Comparison of ENCODE assay signal across 1 cellular context in the genomic region with DNA sequence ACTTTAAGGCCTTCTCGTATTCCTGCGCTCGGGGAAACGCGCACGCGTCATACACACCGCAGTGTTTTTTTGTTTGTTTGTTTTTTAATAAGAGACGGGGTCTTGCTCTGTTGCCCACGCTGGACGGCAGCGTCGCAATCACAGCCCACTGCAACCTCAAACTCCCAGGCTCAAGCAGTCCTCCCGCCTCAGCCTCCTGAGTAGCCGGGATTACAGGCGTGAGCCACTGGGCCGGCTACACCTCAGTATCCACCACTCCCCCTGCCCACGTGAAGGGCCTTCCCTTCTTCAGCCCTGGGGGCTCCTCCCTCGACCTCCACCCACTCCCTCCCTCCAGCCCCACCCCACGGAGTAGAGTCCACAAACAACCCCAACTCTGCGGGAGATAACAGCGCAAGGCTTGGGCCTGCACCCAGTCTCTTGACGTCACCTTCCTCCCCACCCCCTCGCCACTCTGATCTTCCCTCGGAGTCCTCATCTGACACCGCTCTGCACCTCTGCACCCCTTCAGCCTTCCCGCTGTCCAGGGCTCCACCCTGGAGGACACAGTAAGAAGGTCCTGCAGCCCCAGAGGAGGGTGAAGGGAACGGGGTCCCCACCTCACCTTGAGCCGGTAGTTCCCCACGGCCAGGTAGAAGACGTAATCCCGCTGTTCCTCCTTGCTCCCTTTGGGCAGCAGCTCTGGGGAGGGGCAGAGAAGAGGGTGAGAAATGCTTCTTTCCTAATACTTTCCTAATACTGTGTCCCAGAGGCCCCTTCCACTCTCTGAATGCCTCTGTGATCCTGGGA.
TF ChIP-seq lines count a peak whose summit lies in the region.

No MANE protein-coding gene starts in this region.

TF ChIP-seq in K562, 482 proteins besides CTCF, POLR2A, EP300 and RAD21 (continued from another document and continues in another):
- TF ChIP-seq NR2C2 (CRISPR knock-in tag; IDR thresholded peaks at IDR 0.05) (no peak), NR2C2 (tag; IDR thresholded peaks at IDR 0.05) (no peak), ZNF644 (tag; IDR thresholded peaks at IDR 0.05; ENCODE audit: low read depth) (no peak), ZNF778 (CRISPR knock-in tag; IDR thresholded peaks at IDR 0.05) (no peak), MTA2 (IDR thresholded peaks at IDR 0.05; ENCODE audit: low read depth) (peak; percentile 38; the same call in 1 of the 2 replicates), ZNF316 (IDR thresholded peaks at IDR 0.05) (no peak), CREBBP (IDR thresholded peaks at IDR 0.05; ENCODE audit: low read depth, low read length) (no peak), NR4A1 (CRISPR knock-in tag; IDR thresholded peaks at IDR 0.05) (no peak), NR4A1 (tag; IDR thresholded peaks at IDR 0.05) (no peak), MBD2 (IDR thresholded peaks at IDR 0.05; ENCODE audit: borderline replicate concordance, low read depth) (no peak), BDP1 (IDR thresholded peaks at IDR 0.05; ENCODE audit: insufficient read depth, insufficient read length) (no peak), NCOA4 (IDR thresholded peaks at IDR 0.05; ENCODE audit: partially characterized antibody) (no peak), ZC3H8 (IDR thresholded peaks at IDR 0.05) (no peak), HDAC8 (tag; IDR thresholded peaks at IDR 0.05) (no peak), NELFE (IDR thresholded peaks at IDR 0.05; ENCODE audit: insufficient read depth, insufficient read length) (no peak), ARID2 (IDR thresholded peaks at IDR 0.05) (no peak), HDAC3 (IDR thresholded peaks at IDR 0.05; ENCODE audit: borderline replicate concordance, partially characterized antibody) (no peak), ZEB2 (IDR thresholded peaks at IDR 0.05) (no peak), DIDO1 (tag; IDR thresholded peaks at IDR 0.05; ENCODE audit: low read depth) (no peak), MAFG (tag; conservative IDR thresholded peaks at IDR 0.05) (no peak), BACH1 (tag; IDR thresholded peaks at IDR 0.05) (no peak), BMI1 (IDR thresholded peaks at IDR 0.05; ENCODE audit: low read length) (no peak), CSDE1 (IDR thresholded peaks at IDR 0.05) (no peak), ESRRA (IDR thresholded peaks at IDR 0.05; ENCODE audit: borderline replicate concordance, low read depth) (no peak), SREBF1 (IDR thresholded peaks at IDR 0.05; ENCODE audit: borderline replicate concordance, low read depth, low read length) (no peak), RFX5 (IDR thresholded peaks at IDR 0.05; ENCODE audit: low read depth, low read length) (no peak), SIRT6 (IDR thresholded peaks at IDR 0.05; ENCODE audit: low read depth, low read length) (no peak), POU5F1 (IDR thresholded peaks at IDR 0.05; ENCODE audit: borderline replicate concordance, low read depth, low read length, partially characterized antibody) (no peak), RBM25 (IDR thresholded peaks at IDR 0.05; ENCODE audit: low read depth, low read length, severe bottlenecking) (no peak), FOXJ3 (CRISPR knock-in tag; IDR thresholded peaks at IDR 0.05) (no peak)
- TF ChIP-seq, protein P1, sequence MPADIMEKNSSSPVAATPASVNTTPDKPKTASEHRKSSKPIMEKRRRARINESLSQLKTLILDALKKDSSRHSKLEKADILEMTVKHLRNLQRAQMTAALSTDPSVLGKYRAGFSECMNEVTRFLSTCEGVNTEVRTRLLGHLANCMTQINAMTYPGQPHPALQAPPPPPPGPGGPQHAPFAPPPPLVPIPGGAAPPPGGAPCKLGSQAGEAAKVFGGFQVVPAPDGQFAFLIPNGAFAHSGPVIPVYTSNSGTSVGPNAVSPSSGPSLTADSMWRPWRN (IDR thresholded peaks at IDR 0.05; ENCODE audit: low read depth), result no peak
- TF ChIP-seq, protein P2, sequence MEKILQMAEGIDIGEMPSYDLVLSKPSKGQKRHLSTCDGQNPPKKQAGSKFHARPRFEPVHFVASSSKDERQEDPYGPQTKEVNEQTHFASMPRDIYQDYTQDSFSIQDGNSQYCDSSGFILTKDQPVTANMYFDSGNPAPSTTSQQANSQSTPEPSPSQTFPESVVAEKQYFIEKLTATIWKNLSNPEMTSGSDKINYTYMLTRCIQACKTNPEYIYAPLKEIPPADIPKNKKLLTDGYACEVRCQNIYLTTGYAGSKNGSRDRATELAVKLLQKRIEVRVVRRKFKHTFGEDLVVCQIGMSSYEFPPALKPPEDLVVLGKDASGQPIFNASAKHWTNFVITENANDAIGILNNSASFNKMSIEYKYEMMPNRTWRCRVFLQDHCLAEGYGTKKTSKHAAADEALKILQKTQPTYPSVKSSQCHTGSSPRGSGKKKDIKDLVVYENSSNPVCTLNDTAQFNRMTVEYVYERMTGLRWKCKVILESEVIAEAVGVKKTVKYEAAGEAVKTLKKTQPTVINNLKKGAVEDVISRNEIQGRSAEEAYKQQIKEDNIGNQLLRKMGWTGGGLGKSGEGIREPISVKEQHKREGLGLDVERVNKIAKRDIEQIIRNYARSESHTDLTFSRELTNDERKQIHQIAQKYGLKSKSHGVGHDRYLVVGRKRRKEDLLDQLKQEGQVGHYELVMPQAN (IDR thresholded peaks at IDR 0.05; ENCODE audit: borderline replicate concordance), result 0 out of 2 replicates have a peak, but pooled peaks have one; percentile 25
- TF ChIP-seq, protein P3, sequence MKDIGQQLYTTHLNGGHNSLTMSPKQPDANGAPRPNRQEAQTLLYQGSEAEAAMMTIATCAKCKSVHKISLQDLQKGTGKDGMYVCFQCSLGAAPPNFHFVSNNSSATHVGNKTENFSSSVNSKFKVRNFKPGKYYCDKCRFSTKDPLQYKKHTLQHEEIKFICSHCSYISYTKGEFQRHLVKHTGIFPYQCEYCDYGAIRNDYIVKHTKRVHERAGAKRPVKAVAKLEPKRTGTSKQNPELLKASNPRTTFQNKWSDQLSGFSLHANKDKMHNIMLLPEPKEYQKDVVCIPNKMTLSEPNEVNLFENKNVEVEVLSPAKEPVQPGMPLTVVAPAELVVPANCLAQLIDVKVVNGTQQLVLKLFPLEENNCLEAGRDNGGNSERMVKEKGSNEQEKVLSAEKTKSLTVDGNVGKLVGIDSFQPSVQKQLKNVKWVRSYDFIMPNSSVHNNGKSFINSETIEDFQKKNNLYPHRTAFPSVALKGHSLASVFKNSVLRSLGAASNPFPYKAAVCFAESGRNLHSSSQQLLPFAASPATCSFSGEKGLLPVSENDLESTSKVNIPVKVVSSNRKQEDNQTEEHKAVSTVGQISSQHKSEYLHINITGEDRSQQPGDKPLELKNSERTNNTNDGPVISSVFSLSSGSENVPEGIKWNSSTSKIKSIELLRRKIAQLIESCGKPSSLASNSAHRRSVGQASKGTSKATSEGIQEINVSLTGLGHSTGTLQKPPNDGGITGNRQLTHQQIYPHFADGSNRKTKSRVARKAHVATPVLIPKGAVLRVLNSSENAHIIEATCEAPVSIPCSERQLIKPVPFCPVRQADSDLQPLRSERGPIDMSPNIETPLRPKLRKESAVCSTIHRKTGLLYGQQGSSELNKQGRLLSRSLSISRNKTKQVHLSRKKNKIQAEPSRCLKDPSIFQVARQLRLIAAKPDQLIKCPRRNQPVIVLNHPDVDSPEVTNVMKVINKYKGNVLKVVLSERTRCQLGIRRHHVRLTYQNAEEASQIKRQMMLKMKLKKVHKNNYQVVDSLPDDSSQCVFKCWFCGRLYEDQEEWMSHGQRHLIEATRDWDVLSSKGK (CRISPR knock-in tag; IDR thresholded peaks at IDR 0.05), result no peak
- TF ChIP-seq, protein P4, sequence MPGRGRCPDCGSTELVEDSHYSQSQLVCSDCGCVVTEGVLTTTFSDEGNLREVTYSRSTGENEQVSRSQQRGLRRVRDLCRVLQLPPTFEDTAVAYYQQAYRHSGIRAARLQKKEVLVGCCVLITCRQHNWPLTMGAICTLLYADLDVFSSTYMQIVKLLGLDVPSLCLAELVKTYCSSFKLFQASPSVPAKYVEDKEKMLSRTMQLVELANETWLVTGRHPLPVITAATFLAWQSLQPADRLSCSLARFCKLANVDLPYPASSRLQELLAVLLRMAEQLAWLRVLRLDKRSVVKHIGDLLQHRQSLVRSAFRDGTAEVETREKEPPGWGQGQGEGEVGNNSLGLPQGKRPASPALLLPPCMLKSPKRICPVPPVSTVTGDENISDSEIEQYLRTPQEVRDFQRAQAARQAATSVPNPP (IDR thresholded peaks at IDR 0.05; ENCODE audit: borderline replicate concordance, insufficient read depth, insufficient read length), result no peak
- TF ChIP-seq, protein P5, sequence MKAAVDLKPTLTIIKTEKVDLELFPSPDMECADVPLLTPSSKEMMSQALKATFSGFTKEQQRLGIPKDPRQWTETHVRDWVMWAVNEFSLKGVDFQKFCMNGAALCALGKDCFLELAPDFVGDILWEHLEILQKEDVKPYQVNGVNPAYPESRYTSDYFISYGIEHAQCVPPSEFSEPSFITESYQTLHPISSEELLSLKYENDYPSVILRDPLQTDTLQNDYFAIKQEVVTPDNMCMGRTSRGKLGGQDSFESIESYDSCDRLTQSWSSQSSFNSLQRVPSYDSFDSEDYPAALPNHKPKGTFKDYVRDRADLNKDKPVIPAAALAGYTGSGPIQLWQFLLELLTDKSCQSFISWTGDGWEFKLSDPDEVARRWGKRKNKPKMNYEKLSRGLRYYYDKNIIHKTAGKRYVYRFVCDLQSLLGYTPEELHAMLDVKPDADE (conservative IDR thresholded peaks at IDR 0.05; ENCODE audit: control insufficient read depth, low read depth, low read length), result no peak
- TF ChIP-seq, protein P6, sequence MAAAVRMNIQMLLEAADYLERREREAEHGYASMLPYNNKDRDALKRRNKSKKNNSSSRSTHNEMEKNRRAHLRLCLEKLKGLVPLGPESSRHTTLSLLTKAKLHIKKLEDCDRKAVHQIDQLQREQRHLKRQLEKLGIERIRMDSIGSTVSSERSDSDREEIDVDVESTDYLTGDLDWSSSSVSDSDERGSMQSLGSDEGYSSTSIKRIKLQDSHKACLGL (CRISPR knock-in tag; IDR thresholded peaks at IDR 0.05; ENCODE audit: borderline replicate concordance, poor library complexity, severe bottlenecking), result no peak
- TF ChIP-seq, protein P7, sequence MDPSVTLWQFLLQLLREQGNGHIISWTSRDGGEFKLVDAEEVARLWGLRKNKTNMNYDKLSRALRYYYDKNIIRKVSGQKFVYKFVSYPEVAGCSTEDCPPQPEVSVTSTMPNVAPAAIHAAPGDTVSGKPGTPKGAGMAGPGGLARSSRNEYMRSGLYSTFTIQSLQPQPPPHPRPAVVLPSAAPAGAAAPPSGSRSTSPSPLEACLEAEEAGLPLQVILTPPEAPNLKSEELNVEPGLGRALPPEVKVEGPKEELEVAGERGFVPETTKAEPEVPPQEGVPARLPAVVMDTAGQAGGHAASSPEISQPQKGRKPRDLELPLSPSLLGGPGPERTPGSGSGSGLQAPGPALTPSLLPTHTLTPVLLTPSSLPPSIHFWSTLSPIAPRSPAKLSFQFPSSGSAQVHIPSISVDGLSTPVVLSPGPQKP (CRISPR knock-in tag; IDR thresholded peaks at IDR 0.05), result no peak
- TF ChIP-seq, protein P8, sequence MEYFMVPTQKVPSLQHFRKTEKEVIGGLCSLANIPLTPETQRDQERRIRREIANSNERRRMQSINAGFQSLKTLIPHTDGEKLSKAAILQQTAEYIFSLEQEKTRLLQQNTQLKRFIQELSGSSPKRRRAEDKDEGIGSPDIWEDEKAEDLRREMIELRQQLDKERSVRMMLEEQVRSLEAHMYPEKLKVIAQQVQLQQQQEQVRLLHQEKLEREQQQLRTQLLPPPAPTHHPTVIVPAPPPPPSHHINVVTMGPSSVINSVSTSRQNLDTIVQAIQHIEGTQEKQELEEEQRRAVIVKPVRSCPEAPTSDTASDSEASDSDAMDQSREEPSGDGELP (CRISPR knock-in tag; IDR thresholded peaks at IDR 0.05; ENCODE audit: borderline replicate concordance), result no peak; the same call in 1 of the 2 replicates
- TF ChIP-seq, protein P9, sequence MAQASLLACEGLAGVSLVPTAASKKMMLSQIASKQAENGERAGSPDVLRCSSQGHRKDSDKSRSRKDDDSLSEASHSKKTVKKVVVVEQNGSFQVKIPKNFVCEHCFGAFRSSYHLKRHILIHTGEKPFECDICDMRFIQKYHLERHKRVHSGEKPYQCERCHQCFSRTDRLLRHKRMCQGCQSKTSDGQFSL (CRISPR knock-in tag; IDR thresholded peaks at IDR 0.05), result no peak
- TF ChIP-seq, protein P9 (tag; IDR thresholded peaks at IDR 0.05), result no peak
- TF ChIP-seq, protein P10, sequence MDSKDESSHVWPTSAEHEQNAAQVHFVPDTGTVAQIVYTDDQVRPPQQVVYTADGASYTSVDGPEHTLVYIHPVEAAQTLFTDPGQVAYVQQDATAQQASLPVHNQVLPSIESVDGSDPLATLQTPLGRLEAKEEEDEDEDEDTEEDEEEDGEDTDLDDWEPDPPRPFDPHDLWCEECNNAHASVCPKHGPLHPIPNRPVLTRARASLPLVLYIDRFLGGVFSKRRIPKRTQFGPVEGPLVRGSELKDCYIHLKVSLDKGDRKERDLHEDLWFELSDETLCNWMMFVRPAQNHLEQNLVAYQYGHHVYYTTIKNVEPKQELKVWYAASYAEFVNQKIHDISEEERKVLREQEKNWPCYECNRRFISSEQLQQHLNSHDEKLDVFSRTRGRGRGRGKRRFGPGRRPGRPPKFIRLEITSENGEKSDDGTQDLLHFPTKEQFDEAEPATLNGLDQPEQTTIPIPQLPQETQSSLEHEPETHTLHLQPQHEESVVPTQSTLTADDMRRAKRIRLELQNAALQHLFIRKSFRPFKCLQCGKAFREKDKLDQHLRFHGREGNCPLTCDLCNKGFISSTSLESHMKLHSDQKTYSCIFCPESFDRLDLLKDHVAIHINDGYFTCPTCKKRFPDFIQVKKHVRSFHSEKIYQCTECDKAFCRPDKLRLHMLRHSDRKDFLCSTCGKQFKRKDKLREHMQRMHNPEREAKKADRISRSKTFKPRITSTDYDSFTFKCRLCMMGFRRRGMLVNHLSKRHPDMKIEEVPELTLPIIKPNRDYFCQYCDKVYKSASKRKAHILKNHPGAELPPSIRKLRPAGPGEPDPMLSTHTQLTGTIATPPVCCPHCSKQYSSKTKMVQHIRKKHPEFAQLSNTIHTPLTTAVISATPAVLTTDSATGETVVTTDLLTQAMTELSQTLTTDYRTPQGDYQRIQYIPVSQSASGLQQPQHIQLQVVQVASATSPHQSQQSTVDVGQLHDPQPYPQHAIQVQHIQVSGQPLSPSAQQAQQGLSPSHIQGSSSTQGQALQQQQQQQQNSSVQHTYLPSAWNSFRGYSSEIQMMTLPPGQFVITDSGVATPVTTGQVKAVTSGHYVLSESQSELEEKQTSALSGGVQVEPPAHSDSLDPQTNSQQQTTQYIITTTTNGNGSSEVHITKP (IDR thresholded peaks at IDR 0.05; ENCODE audit: partially characterized antibody), result peak; percentile 44
